Comparison of ENCODE assay signal across 25 cellular contexts in the genomic region with DNA sequence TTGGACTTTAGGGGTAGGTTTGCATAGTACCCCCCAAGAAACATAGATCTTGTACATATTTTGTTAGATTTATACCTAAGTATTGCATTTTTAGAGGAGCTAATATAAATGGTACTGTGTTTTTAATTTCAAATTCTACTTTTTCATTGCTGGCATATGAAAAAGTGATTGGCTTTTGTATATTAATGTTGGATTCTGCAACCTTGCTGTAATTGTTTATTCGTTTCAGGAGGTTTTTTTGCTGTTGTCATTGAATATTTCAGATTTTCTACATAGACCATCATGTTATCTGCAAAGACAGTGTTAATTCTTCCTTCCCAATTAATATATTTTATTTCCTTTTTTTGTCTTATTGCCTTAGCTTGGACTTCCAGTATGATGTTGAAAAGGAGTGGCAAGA. TPM values are rescaled to one million over a fixed set of nuclear protein-coding genes. Genes with fewer than 3 reads are reported as not detected.
DNase-seq lines count a peak whose midpoint lies in the region; ATAC-seq, FAIRE-seq and TF ChIP-seq lines count a peak whose summit lies in the region.
"Had no signal": no experiment of that assay in that cellular context is flagged by ENCODE, and none has a peak within 500 bp of the region (broad histone marks: within the 10 kb centered on the region; RNA-seq: fewer than 3 reads in every experiment).

No MANE protein-coding gene starts in this region.

- DNase-seq in SK-N-MC (ENCODE audit: low read depth, low spot score) (no peak), K562 (ENCODE audit: extremely low read depth in 1 of 4, low spot score in 3 of 4) (no peak), mesothelial cell of epicardium (ENCODE audit: low spot score in 2 of 2, unreplicated experiment in 2 of 2) (no peak), urothelium cell line (ENCODE audit: low spot score) (no peak)
- no peak for DNase-seq in activated T-cell treated with anti-CD3 and anti-CD28 coated beads, Interleukin-2, amount 50 U/mL, for 72 hours
- no peak for DNase-seq in activated CD8-positive, alpha-beta memory T cell treated with anti-CD3 and anti-CD28 coated beads, Interleukin-2, amount 10 ng/mL, durations not matched to agents 7 days and 5 days
- DNase-seq: 8988T; AML-193; Caco-2; Calu3; CD4-positive, alpha-beta T cell; CD8-positive, alpha-beta T cell; DMS79 treated with DMSO at 0.1 percent for 48 hours; GF-D8 had no signal

- no peaks in the 10 kb centered on the region for H3K9me3 ChIP-seq in OCI-LY3 (ENCODE audit: insufficient read depth, low read length)
- H3K9me3 ChIP-seq in SK-N-MC (ENCODE audit: low read depth, low read length) = no peaks in the 10 kb centered on the region
- H3K9me3 ChIP-seq in K562 (replicated peaks; ENCODE audit: control insufficient read depth, insufficient read depth, low read depth, low read length) = no peaks in the 10 kb centered on the region
- H3K9me3 ChIP-seq: A549, Caco-2 had no signal

- H4K20me1 ChIP-seq in OCI-LY3 (ENCODE audit: insufficient read depth, low read length) (no peaks in the 10 kb centered on the region), K562 (replicated peaks; ENCODE audit: control insufficient read depth, insufficient read depth, low read length) (no peaks in the 10 kb centered on the region)
- H4K20me1 ChIP-seq: BLaER1 treated with 17β-estradiol and CSF1 and Interleukin-3, amounts not matched to agents 10 nM and 100 nM had no signal

- no peak for TF ChIP-seq RAD21 in K562 (CRISPR knock-in tag; conservative IDR thresholded peaks at IDR 0.05 in 1 of 2, IDR thresholded peaks at IDR 0.05 in 1 of 2)

- TF ChIP-seq POLR2A in K562 (conservative IDR thresholded peaks at IDR 0.05) = no peak

- no peak for TF ChIP-seq EP300 in K562 (IDR thresholded peaks at IDR 0.05; ENCODE audit: low read length)

- no peaks in the 10 kb centered on the region for H3K27me3 Mint-ChIP-seq in mesothelial cell of epicardium (ENCODE audit: low read depth)
- no peaks in the 10 kb centered on the region for H3K27me3 Mint-ChIP-seq in activated T-cell treated with anti-CD3 and anti-CD28 coated beads, Interleukin-2, amount 50 U/mL, for 72 hours (ENCODE audit: low read depth)
- H3K27me3 Mint-ChIP-seq in activated CD8-positive, alpha-beta memory T cell treated with anti-CD3 and anti-CD28 coated beads, Interleukin-2, amount 10 ng/mL, durations not matched to agents 7 days and 5 days = peaks cover 4% of the 10 kb centered on the region

- peaks cover 18% of the 10 kb centered on the region for H3K9me3 Mint-ChIP-seq in mesothelial cell of epicardium
- H3K9me3 Mint-ChIP-seq in activated T-cell treated with anti-CD3 and anti-CD28 coated beads, Interleukin-2, amount 50 U/mL, for 72 hours = no peaks in the 10 kb centered on the region
- no peaks in the 10 kb centered on the region for H3K9me3 Mint-ChIP-seq in activated CD8-positive, alpha-beta memory T cell treated with anti-CD3 and anti-CD28 coated beads, Interleukin-2, amount 10 ng/mL, durations not matched to agents 7 days and 5 days (ENCODE audit: low read depth)
- H3K9me3 Mint-ChIP-seq: CD4-positive, alpha-beta T cell had no signal

- no peak overlapping the region for H3K4me3 Mint-ChIP-seq in mesothelial cell of epicardium
- no peak overlapping the region for H3K4me3 Mint-ChIP-seq in activated T-cell treated with anti-CD3 and anti-CD28 coated beads, Interleukin-2, amount 50 U/mL, for 72 hours
- H3K4me3 Mint-ChIP-seq in activated CD8-positive, alpha-beta memory T cell treated with anti-CD3 and anti-CD28 coated beads, Interleukin-2, amount 10 ng/mL, durations not matched to agents 7 days and 5 days = no peak overlapping the region
- H3K4me3 Mint-ChIP-seq: B cell; CD4-positive, alpha-beta T cell; CD8-positive, alpha-beta T cell had no signal

- TF ChIP-seq CTCF in OCI-LY3 (IDR thresholded peaks at IDR 0.05; ENCODE audit: low read depth, low read length) (no peak), K562 (IDR thresholded peaks at IDR 0.05 in 2 of 3, conservative IDR thresholded peaks at IDR 0.05 in 1 of 3; ENCODE audit: insufficient read depth in 2 of 3, low read depth in 1 of 3, low read length in 3 of 3) (no peak), mesothelial cell of epicardium (IDR thresholded peaks at IDR 0.05; ENCODE audit: unreplicated experiment) (no peak)

- H3K27me3 ChIP-seq in OCI-LY3 (ENCODE audit: low read depth, low read length) (no peaks in the 10 kb centered on the region), K562 (ENCODE audit: control insufficient read depth in 2 of 2, insufficient read depth in 2 of 2, low read length in 2 of 2) (no peaks in the 10 kb centered on the region)
- H3K27me3 ChIP-seq: BLaER1 treated with 17β-estradiol and CSF1 and Interleukin-3, amounts not matched to agents 10 nM and 100 nM had no signal

- CTCF ChIA-PET in K562 (lab: Yijun Ruan, JAX; ENCODE audit: low intra/inter-chr PET ratio) = no interaction called here
- CTCF ChIA-PET in activated CD8-positive, alpha-beta memory T cell treated with anti-CD3 and anti-CD28 coated beads, Interleukin-2, amount 10 ng/mL, durations not matched to agents 7 days and 5 days (lab: Charles Lee) = interaction anchor here (0.5 kb wide), 1 partner anchor 238 kb away, joined by 3 read pairs; no protein-coding TSS in a partner anchor

- in situ Hi-C loops in K562 (cut with MboI) = no loop called here

- WGBS in K562 (ENCODE audit: insufficient coverage, low coverage, missing lambda C conversion rate) = 9% methylated on average over 1 of the region's 1 CpG

- peaks cover 4% of the 10 kb centered on the region for H3K36me3 Mint-ChIP-seq in mesothelial cell of epicardium
- H3K36me3 Mint-ChIP-seq in activated T-cell treated with anti-CD3 and anti-CD28 coated beads, Interleukin-2, amount 50 U/mL, for 72 hours (ENCODE audit: insufficient read depth in 2 of 2) = peaks cover 0 to 4% of the 10 kb centered on the region in 2 donors
- no peaks in the 10 kb centered on the region for H3K36me3 Mint-ChIP-seq in activated CD8-positive, alpha-beta memory T cell treated with anti-CD3 and anti-CD28 coated beads, Interleukin-2, amount 10 ng/mL, durations not matched to agents 7 days and 5 days
- H3K36me3 Mint-ChIP-seq: CD8-positive, alpha-beta T cell had no signal

- H3K4me2 ChIP-seq in OCI-LY3 (ENCODE audit: low read length) = no peak overlapping the region
- H3K4me2 ChIP-seq in K562 (ENCODE audit: insufficient read depth, low read length) = no peak overlapping the region
- H3K4me2 ChIP-seq: A549; BLaER1 treated with 17β-estradiol and CSF1 and Interleukin-3, amounts not matched to agents 10 nM and 100 nM had no signal

- no peaks in the 10 kb centered on the region for H3K36me3 ChIP-seq in OCI-LY3 (replicated peaks; ENCODE audit: low read depth, low read length)
- H3K36me3 ChIP-seq in SK-N-MC (ENCODE audit: insufficient read depth, low read length) = no peaks in the 10 kb centered on the region
- H3K36me3 ChIP-seq in K562 (ENCODE audit: control insufficient read depth, insufficient read depth, low read length) = no peaks in the 10 kb centered on the region
- H3K36me3 ChIP-seq: BLaER1 treated with 17β-estradiol and CSF1 and Interleukin-3, amounts not matched to agents 10 nM and 100 nM had no signal

- POLR2A ChIA-PET in K562 (lab: Yijun Ruan, JAX) = interaction anchor here (0.6 to 1.3 kb wide), 6 partner anchors 11 to 121 kb away, joined by 3 to 5 read pairs (median 3); a partner anchor contains a TSS

- H3K4me1 ChIP-seq in OCI-LY3 (ENCODE audit: low read length) (peaks cover 6% of the 10 kb centered on the region; the same call in 1 of the 2 replicates), K562 (replicated peaks in 1 of 2; ENCODE audit: control insufficient read depth in 2 of 2, insufficient read depth in 2 of 2, low read length in 2 of 2) (peaks cover 0 to 7% of the 10 kb centered on the region in 2 experiments; a peak in 2 of 5 replicates)
- H3K4me1 ChIP-seq: A549; BLaER1 treated with 17β-estradiol and CSF1 and Interleukin-3, amounts not matched to agents 10 nM and 100 nM; Caco-2 had no signal

- no TSS peak for BruUV-seq in K562 (replicated peaks; lab: Mats Ljungman, UMichigan)

- no peak for FAIRE-seq in K562 (lab: Jason Lieb, UNC)
- no peak for FAIRE-seq in urothelium cell line (lab: Jason Lieb, UNC)
- FAIRE-seq: A549, D721Med, G401.6, GM12891, GM19239 had no signal

- no peaks in the 10 kb centered on the region for H3K79me2 ChIP-seq in OCI-LY3 (ENCODE audit: low read length)
- no peaks in the 10 kb centered on the region for H3K79me2 ChIP-seq in K562 (ENCODE audit: control insufficient read depth, insufficient read depth, low read length)

- no peak overlapping the region for H3K27ac ChIP-seq in OCI-LY3 (ENCODE audit: low read length)
- peak overlapping the region; percentile 72; the same call in 1 of the 2 replicates for H3K27ac ChIP-seq in SK-N-MC
- no peak overlapping the region; the same call in 2 of the 3 replicates for H3K27ac ChIP-seq in K562 (ENCODE audit: extremely low read depth, low read depth, low read length)
- H3K27ac ChIP-seq: A549; BLaER1 treated with 17β-estradiol and CSF1 and Interleukin-3, amounts not matched to agents 10 nM and 100 nM; C4-2B had no signal

- no peak overlapping the region for H3K4me3 ChIP-seq in OCI-LY3 (ENCODE audit: low read length)
- H3K4me3 ChIP-seq in SK-N-MC = no peak overlapping the region
- H3K4me3 ChIP-seq in K562 = no peak overlapping the region
- H3K4me3 ChIP-seq: A549; BLaER1 treated with 17β-estradiol and CSF1 and Interleukin-3, amounts not matched to agents 10 nM and 100 nM had no signal

- no peaks in the 10 kb centered on the region for H3K9me1 ChIP-seq in K562 (ENCODE audit: control insufficient read depth, insufficient read depth, low read length)

- peak overlapping the region; percentile 16 for H3K27ac Mint-ChIP-seq in mesothelial cell of epicardium
- H3K27ac Mint-ChIP-seq in activated T-cell treated with anti-CD3 and anti-CD28 coated beads, Interleukin-2, amount 50 U/mL, for 72 hours = no peak overlapping the region
- H3K27ac Mint-ChIP-seq in activated CD8-positive, alpha-beta memory T cell treated with anti-CD3 and anti-CD28 coated beads, Interleukin-2, amount 10 ng/mL, durations not matched to agents 7 days and 5 days = no peak overlapping the region
- H3K27ac Mint-ChIP-seq: B cell; CD4-positive, alpha-beta T cell; CD8-positive, alpha-beta T cell had no signal

- H2AFZ ChIP-seq in OCI-LY3 (ENCODE audit: low read depth, low read length) (peak overlapping the region; percentile 34; the same call in 1 of the 2 replicates), K562 (ENCODE audit: low read depth, low read length) (peak overlapping the region; percentile 86)

- H3K9ac ChIP-seq in OCI-LY3 (ENCODE audit: low read length) (no peak overlapping the region), SK-N-MC (ENCODE audit: insufficient read length) (peak overlapping the region; percentile 45), K562 (ENCODE audit: insufficient read depth in 1 of 2, low read depth in 2 of 2, low read length in 2 of 2) (no peak overlapping the region)
- H3K9ac ChIP-seq: BLaER1 treated with 17β-estradiol and CSF1 and Interleukin-3, amounts not matched to agents 10 nM and 100 nM had no signal

- peaks cover 19% of the 10 kb centered on the region for H3K4me1 Mint-ChIP-seq in mesothelial cell of epicardium
- no peaks in the 10 kb centered on the region for H3K4me1 Mint-ChIP-seq in activated T-cell treated with anti-CD3 and anti-CD28 coated beads, Interleukin-2, amount 50 U/mL, for 72 hours (ENCODE audit: low read depth)
- H3K4me1 Mint-ChIP-seq in activated CD8-positive, alpha-beta memory T cell treated with anti-CD3 and anti-CD28 coated beads, Interleukin-2, amount 10 ng/mL, durations not matched to agents 7 days and 5 days = peaks cover 13% of the 10 kb centered on the region
- H3K4me1 Mint-ChIP-seq: B cell had no signal

- ATAC-seq in K562 (no peak), GM21528 (IDR thresholded peaks at IDR 0.05; ENCODE audit: low FRiP score, unreplicated experiment) (no peak)
- ATAC-seq in activated T-cell treated with anti-CD3 and anti-CD28 coated beads, Interleukin-2, amount 50 U/mL, for 72 hours (replicated peaks in 1 of 2) = no peak
- no peak for ATAC-seq in activated CD8-positive, alpha-beta memory T cell treated with anti-CD3 and anti-CD28 coated beads, Interleukin-2, amount 10 ng/mL, durations not matched to agents 7 days and 5 days
- ATAC-seq: A549; CD8-positive, alpha-beta T cell had no signal

- intact Hi-C loops in K562 (cut with micrococcal nuclease) = no loop called here

RNA-seq across cellular contexts. Expression of a gene that starts 23.0 kb away (rescaled TPM):
- 1.1 and 4.5 TPM in 2 replicates for total RNA-seq in K562 (2011; cell fraction: chromatin; rRNA removed; ENCODE audit: low replicate concordance)
- total RNA-seq in K562 (2011; cell fraction: nucleolus; rRNA removed) = 1.5 and 4.3 TPM in 2 replicates
- 3.6 and 4.0 TPM in 2 replicates for total RNA-seq in K562 (2011; cell fraction: nucleoplasm; rRNA removed)
- total RNA-seq in K562 (2014; rRNA removed) = 20.6 and 23.1 TPM in 2 replicates
- total RNA-seq in K562 (2014; rRNA removed; fragmentation: Illumina TruSeq; extraction: Trizol) = 20.4 and 21.6 TPM in 2 replicates
- total RNA-seq in K562 (2015; rRNA removed; fragmentation: Illumina TruSeq; extraction: Trizol) = 29.3 and 32.2 TPM in 2 replicates
- total RNA-seq in K562 (2021) = 21.1 and 22.5 TPM in 2 replicates
- 0.46 and 0.49 TPM in 2 replicates for polyA plus RNA-seq in K562 (2011; rRNA removed)
- 0.25 and 0.43 TPM in 2 replicates for polyA plus RNA-seq in K562 (2011; cell fraction: cytosol; rRNA removed)
- polyA plus RNA-seq in K562 (2011; cell fraction: nucleus; rRNA removed) = 0.14 and 0.31 TPM in 2 replicates
- polyA plus RNA-seq in K562 (2012) = 20.5 and 30.0 TPM in 2 replicates
- polyA plus RNA-seq in K562 (2014; fragmentation: Illumina TruSeq; extraction: Trizol) = 31.1 and 32.4 TPM in 2 replicates
- polyA plus RNA-seq in K562 (2014; fragmentation: Nextera tagmentation; extraction: Ambion mirVana) = 1 to 10 TPM; 5.2 to 8.5 TPM
- polyA plus RNA-seq in K562 (2014; rRNA removed) = 17.8 and 21.5 TPM in 2 replicates
- polyA minus RNA-seq in K562 (2011; rRNA and poly(A)+ RNA removed) = 0.56 and 0.72 TPM in 2 replicates
- polyA minus RNA-seq in K562 (2011; cell fraction: cytosol; rRNA and poly(A)+ RNA removed) = 0.64 TPM in 1 of 2 replicates, not detected in the other
- 0.40 and 1.3 TPM in 2 replicates for polyA minus RNA-seq in K562 (2011; cell fraction: nucleus; rRNA and poly(A)+ RNA removed)
- total RNA-seq in mesothelial cell of epicardium = 16.6 to 18.1 TPM (median 17.0 TPM) in 3 replicates
- total RNA-seq in activated T-cell treated with anti-CD3 and anti-CD28 coated beads, Interleukin-2, amount 50 U/mL, for 72 hours = 1 to 10 TPM; 1.9 to 7.1 TPM
- total RNA-seq in activated CD8-positive, alpha-beta memory T cell treated with anti-CD3 and anti-CD28 coated beads, Interleukin-2, amount 10 ng/mL, durations not matched to agents 7 days and 5 days = 10 to 100 TPM in 1 of 2 experiments, 1 to 10 TPM in 1; 3.7 to 11.8 TPM
- total RNA-seq: B cell had no signal
- polyA plus RNA-seq: BJ had no signal
